ENCODE assay signal across 8 cellular contexts in the genomic region with DNA sequence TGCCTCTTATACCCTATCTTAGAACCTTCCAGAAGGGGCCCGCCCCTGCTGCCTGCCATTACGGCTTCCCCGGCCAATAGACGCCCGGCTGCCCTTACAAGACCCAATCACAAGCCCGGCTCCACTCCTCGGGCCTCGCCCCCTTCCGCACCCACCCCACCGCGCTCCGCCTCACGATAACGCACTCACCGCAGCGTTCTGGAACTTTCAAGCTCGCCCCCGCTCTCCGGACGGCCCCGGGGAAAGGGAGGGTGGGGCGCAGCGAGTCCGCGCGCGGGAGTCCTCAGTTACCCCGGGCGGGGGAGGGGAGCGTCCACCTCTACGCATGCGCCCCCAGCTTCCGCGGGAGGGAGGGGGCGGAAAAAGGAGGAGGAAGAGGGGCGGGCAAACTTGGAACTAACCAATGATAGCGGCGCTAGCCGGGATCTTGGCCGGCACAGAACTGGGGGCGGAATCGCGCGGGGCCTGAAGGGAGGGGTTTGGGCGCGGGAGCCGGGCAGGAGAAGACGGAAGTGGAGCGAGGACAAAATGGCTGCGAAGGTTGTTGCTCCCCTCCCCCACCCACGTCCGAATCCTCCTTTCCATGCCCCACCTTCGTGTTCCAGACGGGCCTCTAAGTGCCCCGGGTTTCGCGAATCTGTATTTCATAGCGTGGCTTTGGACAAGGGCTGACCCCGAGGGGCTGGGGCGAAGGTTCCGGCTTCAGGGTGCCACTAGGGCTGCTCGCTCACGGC. TPM values are rescaled to one million over a fixed set of nuclear protein-coding genes. Genes with fewer than 3 reads are reported as not detected.
DNase-seq lines count a peak whose midpoint lies in the region; ATAC-seq and TF ChIP-seq lines count a peak whose summit lies in the region.

No MANE protein-coding gene starts in this region.

- peak overlapping the region; percentile 97 for H3K27ac Mint-ChIP-seq in CD8-positive, alpha-beta T cell
- peak overlapping the region; percentile 99 to 100 for H3K27ac Mint-ChIP-seq in effector memory CD8-positive, alpha-beta T cell
- H3K27ac Mint-ChIP-seq in memory B cell = peak overlapping the region; percentile 100

- H3K4me1 Mint-ChIP-seq in CD8-positive, alpha-beta T cell (ENCODE audit: low read depth) = peaks cover 63% of the 10 kb centered on the region
- H3K4me1 Mint-ChIP-seq in effector memory CD8-positive, alpha-beta T cell (ENCODE audit: low read depth in 2 of 2) = peaks cover 59 to 61% of the 10 kb centered on the region in 2 donors
- H3K4me1 Mint-ChIP-seq in memory B cell = peaks cover 50% of the 10 kb centered on the region

- peaks cover 40% of the 10 kb centered on the region for H3K36me3 ChIP-seq in CD8-positive, alpha-beta T cell (ENCODE audit: insufficient read depth, low read length)

- H3K27me3 ChIP-seq in CD8-positive, alpha-beta T cell (ENCODE audit: insufficient read depth, low read length) = no peaks in the 10 kb centered on the region

- H3K27ac ChIP-seq in CD8-positive, alpha-beta T cell (ENCODE audit: low read depth, low read length) = peak overlapping the region; percentile 87

- H3K9me3 Mint-ChIP-seq in CD8-positive, alpha-beta T cell = no peaks in the 10 kb centered on the region
- no peaks in the 10 kb centered on the region for H3K9me3 Mint-ChIP-seq in effector memory CD8-positive, alpha-beta T cell
- H3K9me3 Mint-ChIP-seq in memory B cell = no peaks in the 10 kb centered on the region

- CTCF ChIA-PET in CD8-positive, alpha-beta T cell (lab: Charles Lee) = interaction anchor here (0.7 to 3.3 kb wide), 9 partner anchors 9 to 218 kb away, joined by 3 to 13 read pairs (median 4); no protein-coding TSS in a partner anchor

- H3K4me1 ChIP-seq in CD8-positive, alpha-beta T cell (ENCODE audit: insufficient read depth, low read length) = peaks cover 49% of the 10 kb centered on the region

- peak overlapping the region; percentile 97 for H3K4me3 Mint-ChIP-seq in CD8-positive, alpha-beta T cell
- H3K4me3 Mint-ChIP-seq in effector memory CD8-positive, alpha-beta T cell = peak overlapping the region; percentile 99 to 100
- peak overlapping the region; percentile 94 for H3K4me3 Mint-ChIP-seq in memory B cell

- peaks cover 55% of the 10 kb centered on the region for H3K36me3 Mint-ChIP-seq in CD8-positive, alpha-beta T cell
- peaks cover 66% of the 10 kb centered on the region for H3K36me3 Mint-ChIP-seq in effector memory CD8-positive, alpha-beta T cell (ENCODE audit: insufficient read depth)
- peaks cover 45% of the 10 kb centered on the region for H3K36me3 Mint-ChIP-seq in memory B cell

- POLR2A ChIA-PET in CD8-positive, alpha-beta T cell (lab: Charles Lee) = interaction anchor here (0.6 to 9.0 kb wide), 25 partner anchors 9 to 1770 kb away, joined by 3 to 85 read pairs (median 6); a partner anchor contains a TSS

- H3K4me3 ChIP-seq in CD8-positive, alpha-beta T cell (ENCODE audit: low read depth, low read length) = peak overlapping the region; percentile 97

- no peak for TF ChIP-seq CTCF in CD8-positive, alpha-beta T cell (IDR thresholded peaks at IDR 0.05)

- intact Hi-C loops in CD8-positive, alpha-beta T cell (cut with DNase I, micrococcal nuclease) = loop anchor here (1.0 to 10.0 kb wide), 9 partner anchors 8 to 1770 kb away; a partner anchor contains a TSS

- no peaks in the 10 kb centered on the region for H3K9me3 ChIP-seq in CD8-positive, alpha-beta T cell (ENCODE audit: low read length)

- peak; percentile 81 for ATAC-seq in CD8-positive, alpha-beta T cell
- peak; percentile 83 for ATAC-seq in GM21360 (IDR thresholded peaks at IDR 0.05; ENCODE audit: unreplicated experiment)
- ATAC-seq in effector memory CD8-positive, alpha-beta T cell (replicated peaks) = peak; percentile 83
- ATAC-seq in memory B cell (ENCODE audit: low read depth) = peak; percentile 82

- no peaks in the 10 kb centered on the region for H3K27me3 Mint-ChIP-seq in CD8-positive, alpha-beta T cell (ENCODE audit: low read depth)
- no peaks in the 10 kb centered on the region for H3K27me3 Mint-ChIP-seq in effector memory CD8-positive, alpha-beta T cell
- no peaks in the 10 kb centered on the region for H3K27me3 Mint-ChIP-seq in memory B cell

- DNase-seq in CD8-positive, alpha-beta T cell = peak; percentile 98 to 100 (median 99)
- DNase-seq in HT-29 (ENCODE audit: low spot score) = peak; percentile 99
- peak; percentile 100 for DNase-seq in NK-92 treated with Interleukin-12 subunit alpha and Interleukin-12 subunit beta, amount 100 ng/mL, for 24 hours (lab: John Stamatoyannopoulos, UW)
- peak; percentile 93 to 100 (median 98) for DNase-seq in activated CD8-positive, alpha-beta memory T cell treated with anti-CD3 and anti-CD28 coated beads for 48 hours (ENCODE audit: low read depth in 2 of 3, low spot score in 2 of 3)
- peak; percentile 99 for DNase-seq in effector memory CD8-positive, alpha-beta T cell
- peak; percentile 98 to 99 for DNase-seq in memory B cell (ENCODE audit: low spot score in 2 of 2)
- peak; percentile 99 for DNase-seq in stimulated activated CD8-positive, alpha-beta memory T cell treated with anti-CD3 and anti-CD28 coated beads, Interleukin-12 subunit alpha, Interleukin-12 subunit beta, amount 100 ng/mL, for 1 hour (ENCODE audit: low read depth)

RNA-seq across cellular contexts. Expression of a gene that starts 0.4 kb away (rescaled TPM):
- total RNA-seq in CD8-positive, alpha-beta T cell = 100 to 1,000 TPM; 748 to 798 TPM
- total RNA-seq in HT-29 (2014; rRNA removed; shearing (Covaris generic)) = 2,030 and 2,090 TPM in 2 replicates

Comparison
In these comparisons a context has a peak if more than half of its experiments do, and no peak if none do; other contexts are left out.
1. Peak in every context shown above with its lines: DNase-seq, ATAC-seq, H3K4me3 ChIP-seq and H3K27ac ChIP-seq.